Comparison of ENCODE assay signal across 8 cellular contexts in genomic region chr11:64776875-64777274, GRCh38. TPM values are rescaled to one million over a fixed set of nuclear protein-coding genes. Genes with fewer than 3 reads are reported as not detected.
A peak's percentile ranks its signal among the peaks of the same experiment; 100 is the strongest.
DNase-seq lines count a peak whose midpoint lies in the region; ATAC-seq, FAIRE-seq and TF ChIP-seq lines count a peak whose summit lies in the region.

No MANE protein-coding gene starts in this region.

- peak overlapping the region; percentile 83 for H3K27ac Mint-ChIP-seq in activated CD8-positive, alpha-beta T cell treated with anti-CD3 and anti-CD28 coated beads for 36 hours

- CTCF ChIA-PET in activated CD8-positive, alpha-beta T cell treated with anti-CD3 and anti-CD28 coated beads for 36 hours (lab: Charles Lee): interaction anchor here (0.7 to 3.9 kb wide), 5 partner anchors 9 to 88 kb away, joined by 3 to 35 read pairs (median 4); no protein-coding TSS in a partner anchor

- no CpG with 5 or more reads among the region's 3 CpGs for WGBS in iPS DF 6.9 (ENCODE audit: insufficient coverage, insufficient read length)
- 11 to 14% (median 11%) methylated on average over 3 of the region's 3 CpGs for WGBS in spleen, 5 donors

- H3K36me3 ChIP-seq in iPS DF 6.9 (ENCODE audit: control insufficient read depth, insufficient read depth, low read length) (peaks cover 19% of the 10 kb centered on the region; the same call in 1 of the 2 replicates), spleen (peaks cover 9 to 57% (median 45%) of the 10 kb centered on the region in 6 donors)

- FAIRE-seq in urothelium cell line (lab: Jason Lieb, UNC): no peak

- TF ChIP-seq CTCF in HFF-Myc (IDR thresholded peaks at IDR 0.05; ENCODE audit: low read depth, low read length, missing control alignments) (no peak), spleen (IDR thresholded peaks at IDR 0.05 in 8 of 11, conservative IDR thresholded peaks at IDR 0.05 in 3 of 11) (no peak)
- no peak for TF ChIP-seq CTCF in activated CD8-positive, alpha-beta T cell treated with anti-CD3 and anti-CD28 coated beads for 36 hours (IDR thresholded peaks at IDR 0.05)

- H3K4me3 ChIP-seq in HFF-Myc (replicated peaks; ENCODE audit: low read depth, low read length): peak overlapping the region; percentile 93
- H3K4me3 ChIP-seq in iPS DF 6.9 (ENCODE audit: low read length): peak overlapping the region; percentile 64; the same call in 1 of the 2 replicates
- peak overlapping the region; percentile 72 to 94 (median 84) for H3K4me3 ChIP-seq in spleen

- H3K4me1 Mint-ChIP-seq in activated CD8-positive, alpha-beta T cell treated with anti-CD3 and anti-CD28 coated beads for 36 hours (ENCODE audit: low read depth): peaks cover 64% of the 10 kb centered on the region

- ATAC-seq in activated CD8-positive, alpha-beta T cell treated with anti-CD3 and anti-CD28 coated beads for 36 hours: no peak
- ATAC-seq in GM21360 (IDR thresholded peaks at IDR 0.05; ENCODE audit: unreplicated experiment): no peak

- H3K9me3 Mint-ChIP-seq in activated CD8-positive, alpha-beta T cell treated with anti-CD3 and anti-CD28 coated beads for 36 hours: no peaks in the 10 kb centered on the region

- H3K9me3 ChIP-seq in iPS DF 6.9 (ENCODE audit: control insufficient read depth, insufficient read depth, low read length) (no peaks in the 10 kb centered on the region), spleen (no peaks in the 10 kb centered on the region)

- intact Hi-C loops in activated CD8-positive, alpha-beta T cell treated with anti-CD3 and anti-CD28 coated beads for 36 hours (cut with micrococcal nuclease): no loop called here
- intact Hi-C loops in spleen (cut with DNase I; ENCODE audit: low total_unique reads): no loop called here

- POLR2A ChIA-PET in activated CD8-positive, alpha-beta T cell treated with anti-CD3 and anti-CD28 coated beads for 36 hours (lab: Charles Lee): interaction anchor here (0.7 to 24.1 kb wide), 7 partner anchors 11 to 644 kb away, joined by 3 to 331 read pairs (median 4); partner anchors contain the start of genes EHD1, PYGM and RASGRP2

- H3K4me1 ChIP-seq in iPS DF 6.9 (ENCODE audit: control insufficient read depth, insufficient read depth, low read length): no peaks in the 10 kb centered on the region
- peaks cover 63 to 79% (median 69%) of the 10 kb centered on the region in 6 donors for H3K4me1 ChIP-seq in spleen

- no peaks in the 10 kb centered on the region for H3K27me3 Mint-ChIP-seq in activated CD8-positive, alpha-beta T cell treated with anti-CD3 and anti-CD28 coated beads for 36 hours

- no peak for TF ChIP-seq POLR2A in spleen (IDR thresholded peaks at IDR 0.05)

- H3K27me3 ChIP-seq in iPS DF 6.9 (ENCODE audit: control insufficient read depth, insufficient read depth, low read length) (no peaks in the 10 kb centered on the region), spleen (replicated peaks in 1 of 7) (no peaks in the 10 kb centered on the region)

- DNase-seq in HFF-Myc (ENCODE audit: extremely low read depth, low read depth) (no peak), iPS DF 6.9 (ENCODE audit: low read depth, low spot score) (no peak), spleen (peak; percentile 42), SW 1271 (lab: John Stamatoyannopoulos, UW) (no peak), urothelium cell line (ENCODE audit: low spot score) (no peak), NCI-H2029 (lab: John Stamatoyannopoulos, UW) (no peak)
- no peak for DNase-seq in activated CD8-positive, alpha-beta T cell treated with anti-CD3 and anti-CD28 coated beads for 36 hours

- peak overlapping the region; percentile 95 for H3K4me3 Mint-ChIP-seq in activated CD8-positive, alpha-beta T cell treated with anti-CD3 and anti-CD28 coated beads for 36 hours

- H3K27ac ChIP-seq in iPS DF 6.9 (ENCODE audit: low read length) (no peak overlapping the region), spleen (peak overlapping the region in 7 of 8 donors; percentile 100)

- peaks cover 57% of the 10 kb centered on the region for H3K36me3 Mint-ChIP-seq in activated CD8-positive, alpha-beta T cell treated with anti-CD3 and anti-CD28 coated beads for 36 hours (ENCODE audit: low read depth)

RNA-seq across cellular contexts. Expression of gene SF1, which starts 1.5 kb away (rescaled TPM):
- total RNA-seq in activated CD8-positive, alpha-beta T cell treated with anti-CD3 and anti-CD28 coated beads for 36 hours: 100 to 1,000 TPM; 325 to 342 TPM
- total RNA-seq in spleen: 100 to 1,000 TPM; 359 to 585 (median 458) TPM
- polyA plus RNA-seq in spleen: 100 to 1,000 TPM in 2 of 3 donors, 10 to 100 TPM in 1; 54.2 to 140 (median 121) TPM

RNA-seq across cellular contexts. Expression of gene PYGM, which starts 17.1 kb away (rescaled TPM):
- total RNA-seq in activated CD8-positive, alpha-beta T cell treated with anti-CD3 and anti-CD28 coated beads for 36 hours: 1 to 10 TPM; 1.2 to 3.3 TPM
- total RNA-seq in spleen: 1 to 10 TPM; 2.7 to 7.2 (median 5.1) TPM
- polyA plus RNA-seq in spleen: 1 to 10 TPM; 1.7 to 2.4 (median 2.1) TPM

RNA-seq across cellular contexts. Expression of gene MAP4K2, which starts 26.1 kb away (rescaled TPM):
- total RNA-seq in activated CD8-positive, alpha-beta T cell treated with anti-CD3 and anti-CD28 coated beads for 36 hours: 10 to 100 TPM; 56.4 to 58.0 TPM
- 100 to 1,000 TPM in 1 of 7 donors, 10 to 100 TPM in 6; 41.5 to 106 (median 57.4) TPM for total RNA-seq in spleen
- polyA plus RNA-seq in spleen: 10 to 100 TPM; 40.8 to 70.8 (median 63.8) TPM

RNA-seq across cellular contexts. Expression of gene RASGRP2, which starts 32.9 kb away (rescaled TPM):
- 1 to 10 TPM; 7.8 to 8.2 TPM for total RNA-seq in activated CD8-positive, alpha-beta T cell treated with anti-CD3 and anti-CD28 coated beads for 36 hours
- 100 to 1,000 TPM; 148 to 242 (median 206) TPM for total RNA-seq in spleen
- polyA plus RNA-seq in spleen: 100 to 1,000 TPM; 216 to 283 (median 252) TPM

RNA-seq across cellular contexts. Expression of gene MEN1, which starts 33.5 kb away (rescaled TPM):
- total RNA-seq in activated CD8-positive, alpha-beta T cell treated with anti-CD3 and anti-CD28 coated beads for 36 hours: 10 to 100 TPM; 25.8 to 29.0 TPM
- total RNA-seq in spleen: 10 to 100 TPM; 20.1 to 33.6 (median 28.2) TPM
- 10 to 100 TPM; 17.8 to 27.6 (median 20.5) TPM for polyA plus RNA-seq in spleen
